13 cellular contexts compared by ENCODE assay signal in the genomic region with DNA sequence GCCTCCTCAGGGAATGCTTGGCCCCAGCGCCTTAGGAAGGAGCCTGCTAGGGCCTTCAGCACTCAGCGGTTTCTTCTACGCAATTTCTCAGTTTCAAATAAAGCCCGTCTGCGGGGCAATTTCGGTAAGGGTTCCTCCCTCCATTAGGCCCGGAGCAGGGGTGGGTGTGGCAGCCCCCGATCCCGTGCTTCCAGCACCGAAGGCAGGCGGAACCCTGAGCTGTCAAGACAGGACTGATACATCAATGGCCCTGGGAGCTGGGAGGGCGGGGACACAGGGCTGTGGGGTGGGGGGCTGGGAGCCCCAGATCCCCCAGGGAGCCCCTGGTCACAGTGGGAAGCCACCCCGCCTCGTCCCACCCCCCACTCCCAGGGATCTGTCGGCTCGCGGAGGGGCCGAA.
"Had no signal": no experiment of that assay in that cellular context is flagged by ENCODE, and none has a peak within 500 bp of the region (broad histone marks: within the 10 kb centered on the region; RNA-seq: fewer than 3 reads in every experiment).

No MANE protein-coding gene starts in this region.

- H2AFZ ChIP-seq: parathyroid adenoma had no signal

- H3K79me2 ChIP-seq: parathyroid adenoma had no signal

- H3K27me3 ChIP-seq: dorsolateral prefrontal cortex, suprapubic skin had no signal

- H3K4me3 ChIP-seq: dorsolateral prefrontal cortex, suprapubic skin had no signal

- H3K9me3 ChIP-seq: suprapubic skin had no signal

- H3K9ac ChIP-seq: parathyroid adenoma had no signal

- H3K4me1 ChIP-seq: parathyroid adenoma, suprapubic skin had no signal

- FAIRE-seq: kidney, TTC549 had no signal

- ATAC-seq: activated T-helper 17 cell treated with anti-CD3 and anti-CD28 coated beads, Interleukin-2, amount 50 U/mL, for 72 hours had no signal

- H3K27ac ChIP-seq: parathyroid adenoma, suprapubic skin had no signal

- DNase-seq: activated B cell treated with CpG ODN at 0.5 μM for 24 hours; activated CD4-positive, alpha-beta T cell treated with anti-CD3 and anti-CD28 coated beads for 4 hours; activated naive CD4-positive, alpha-beta T cell; activated T-cell treated with anti-CD3 and anti-CD28 coated beads, Interleukin-2, amount 50 U/mL, for 1 hour; foreskin fibroblast; hypothalamus; kidney; stimulated activated naive CD8-positive, alpha-beta T cell treated with anti-CD3 and anti-CD28 coated beads, Interleukin-15, amount 100 ng/mL, for 72 hours had no signal
